Comparison of ENCODE assay signal across 28 cellular contexts in the genomic region with DNA sequence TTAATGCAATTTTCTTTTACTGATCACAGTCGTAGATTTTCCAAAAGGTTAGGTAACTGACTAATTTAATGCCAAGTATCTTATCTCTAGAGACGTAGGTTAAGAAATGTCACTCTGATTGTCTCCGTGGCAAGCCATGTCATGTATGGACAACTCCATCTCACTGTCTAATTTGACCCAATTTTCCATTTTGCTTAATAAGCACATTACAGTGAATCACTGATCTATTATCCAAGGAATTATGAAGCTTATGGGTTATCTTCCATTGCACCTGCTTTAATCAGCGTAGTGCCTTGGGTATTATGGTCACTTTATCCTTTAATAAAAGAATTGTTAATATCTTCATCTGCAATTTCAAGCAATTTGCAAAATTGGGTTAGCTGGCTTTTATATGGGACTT.
"Had no signal": no experiment of that assay in that cellular context is flagged by ENCODE, and none has a peak within 500 bp of the region (broad histone marks: within the 10 kb centered on the region; RNA-seq: fewer than 3 reads in every experiment).

No MANE protein-coding gene starts in this region.

- DNase-seq: naive thymus-derived CD8-positive, alpha-beta T cell; nephron progenitor cell; nucleus accumbens; pancreas; posterior cingulate gyrus; psoas muscle; right cardiac atrium; spleen; stimulated activated CD4-positive, alpha-beta T cell treated with anti-CD3 and anti-CD28 coated beads, Interleukin-12 subunit alpha, Interleukin-12 subunit beta, amount 100 ng/mL, for 4 hours; stimulated activated CD4-positive, alpha-beta T cell treated with anti-CD3 and anti-CD28 coated beads, Interleukin-1b, Interleukin-23, amount 100 ng/mL, for 48 hours; stimulated activated CD4-positive, alpha-beta T cell treated with anti-CD3 and anti-CD28 coated beads, Interleukin-4, amount 100 ng/mL, for 1 hour; stimulated activated CD4-positive, alpha-beta T cell treated with anti-CD3 and anti-CD28 coated beads, Interleukin-4, amount 100 ng/mL, for 4 hours; stimulated activated CD8-positive, alpha-beta memory T cell treated with anti-CD3 and anti-CD28 coated beads, Interleukin-4, amount 100 ng/mL, for 48 hours; stimulated activated naive B cell treated with anti-CD40 and anti-IgM and Interleukin-4, amounts not matched to agents 10 μg/mL and 1 μg/mL and 100 μg/mL, for 72 hours; stimulated activated naive CD4-positive, alpha-beta T cell treated with Interleukin-2 at 50 U/mL for 16 hours; stomach; thyroid gland; trophoblast cell; upper lobe of left lung had no signal

- FAIRE-seq: urothelium cell line had no signal

- H3K27me3 ChIP-seq: neutrophil, pancreas, spleen, stomach, thyroid gland, tibial nerve, upper lobe of left lung, vagina had no signal

- H3K27ac ChIP-seq: neutrophil, pancreas, psoas muscle, skin epidermis, spleen, stomach, thoracic aorta, thyroid gland, tibial nerve, upper lobe of left lung, vagina had no signal

- ATAC-seq: naive thymus-derived CD8-positive, alpha-beta T cell; natural killer cell treated with Interleukin-12 subunit alpha and Interleukin-12 subunit beta and Interleukin-15 and Interleukin-18, amount 100 ng/mL, for 72 hours; pancreas; psoas muscle; right cardiac atrium; sciatic nerve; stimulated activated naive B cell treated with anti-CD40 and anti-IgM and Interleukin-4, amounts not matched to agents 10 μg/mL and 1 μg/mL and 100 μg/mL, for 72 hours had no signal

- H3K9me3 ChIP-seq: neutrophil, pancreas, thoracic aorta, thyroid gland, upper lobe of left lung, vagina had no signal

- H3K36me3 ChIP-seq: neutrophil, pancreas, spleen, stomach, thoracic aorta, thyroid gland, tibial nerve, upper lobe of left lung, vagina had no signal

- H3K4me2 ChIP-seq: smooth muscle cell had no signal

- H3K4me3 ChIP-seq: pancreas, psoas muscle, skin epidermis, smooth muscle cell, spleen, stomach, thoracic aorta, thyroid gland, tibial nerve, upper lobe of left lung, vagina had no signal

- H3K4me1 ChIP-seq: pancreas, psoas muscle, spleen, stomach, thyroid gland, tibial nerve, upper lobe of left lung, vagina had no signal
